ENCODE assay signal across 8 cellular contexts in the genomic region with DNA sequence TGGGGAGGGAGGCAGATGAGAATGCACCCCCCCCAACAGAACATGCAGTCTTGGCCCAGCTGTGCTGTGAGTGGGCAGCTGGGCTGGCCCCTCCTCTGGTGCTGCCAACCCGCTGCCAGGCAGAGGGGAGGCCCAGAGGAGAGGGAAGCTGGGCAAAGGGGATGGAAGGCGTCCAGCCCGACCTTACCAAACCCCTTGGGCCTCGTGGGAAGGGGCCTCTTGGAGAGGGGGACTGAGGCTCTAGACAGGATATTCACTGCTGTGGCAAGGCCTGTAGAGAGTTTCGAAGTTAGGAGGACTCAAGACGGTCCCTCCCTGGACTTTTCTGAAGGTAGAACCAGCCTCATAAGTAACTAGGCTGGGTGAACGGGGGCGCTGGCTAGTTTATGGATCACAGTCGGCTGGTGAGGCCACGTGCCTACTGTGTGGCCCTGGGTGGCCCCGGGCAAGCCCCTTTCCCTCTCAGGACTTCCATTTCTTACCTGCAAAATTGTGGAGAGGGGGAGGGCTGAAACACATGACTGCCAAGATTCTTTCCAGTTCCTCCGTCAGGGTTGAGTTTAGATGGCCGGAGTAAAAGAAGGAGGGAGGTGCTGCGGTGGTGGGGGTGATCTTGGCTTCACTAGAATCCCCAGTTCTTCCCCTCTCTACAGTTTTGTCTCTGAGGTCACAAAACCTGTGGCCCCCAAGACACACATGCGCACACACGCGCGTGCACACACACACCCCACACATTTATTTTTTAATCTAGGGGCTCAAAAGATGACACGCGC. TPM values are rescaled to one million over a fixed set of nuclear protein-coding genes. Genes with fewer than 3 reads are reported as not detected.
DNase-seq lines count a peak whose midpoint lies in the region; ATAC-seq and TF ChIP-seq lines count a peak whose summit lies in the region.

No MANE protein-coding gene starts in this region.

- H3K27ac ChIP-seq in DND-41 (ENCODE audit: low read length) (no peak overlapping the region), tibial nerve (peak overlapping the region; percentile 90 to 97 (median 94))
- peak overlapping the region; percentile 93 for H3K27ac ChIP-seq in naive thymus-derived CD4-positive, alpha-beta T cell (ENCODE audit: low read depth, low read length)

- TF ChIP-seq CTCF in DND-41 (IDR thresholded peaks at IDR 0.05; ENCODE audit: borderline replicate concordance, extremely low read depth, low read length, poor library complexity, severe bottlenecking), result no peak
- no peak for TF ChIP-seq CTCF in tibial nerve (IDR thresholded peaks at IDR 0.05)

- TF ChIP-seq EP300 in tibial nerve (IDR thresholded peaks at IDR 0.05), result peak; percentile 10 to 82

- CTCF ChIA-PET in activated CD8-positive, alpha-beta T cell treated with anti-CD3 and anti-CD28 coated beads, Interleukin-2, amount 10 ng/mL, durations not matched to agents 7 days and 5 days (lab: Charles Lee), result interaction anchor here (0.8 to 6.0 kb wide), 10 partner anchors 10 to 107 kb away, joined by 3 to 54 read pairs (median 4); a partner anchor contains a TSS
- CTCF ChIA-PET in naive thymus-derived CD4-positive, alpha-beta T cell (lab: Charles Lee), result interaction anchor here (0.6 to 2.9 kb wide), 5 partner anchors 39 to 93 kb away, joined by 3 to 20 read pairs (median 5); a partner anchor contains a TSS

- H3K4me3 Mint-ChIP-seq in activated CD8-positive, alpha-beta T cell treated with anti-CD3 and anti-CD28 coated beads, Interleukin-2, amount 10 ng/mL, durations not matched to agents 7 days and 5 days, result peak overlapping the region; percentile 89
- H3K4me3 Mint-ChIP-seq in naive thymus-derived CD4-positive, alpha-beta T cell, result peak overlapping the region; percentile 87 to 97 (median 93)

- peaks cover 19% of the 10 kb centered on the region for H3K36me3 Mint-ChIP-seq in activated CD8-positive, alpha-beta T cell treated with anti-CD3 and anti-CD28 coated beads, Interleukin-2, amount 10 ng/mL, durations not matched to agents 7 days and 5 days (ENCODE audit: low read depth)
- peaks cover 0 to 12% (median 4%) of the 10 kb centered on the region in 5 donors for H3K36me3 Mint-ChIP-seq in naive thymus-derived CD4-positive, alpha-beta T cell

- H3K27me3 Mint-ChIP-seq in activated CD8-positive, alpha-beta T cell treated with anti-CD3 and anti-CD28 coated beads, Interleukin-2, amount 10 ng/mL, durations not matched to agents 7 days and 5 days (ENCODE audit: low read depth), result no peaks in the 10 kb centered on the region
- no peaks in the 10 kb centered on the region for H3K27me3 Mint-ChIP-seq in naive thymus-derived CD4-positive, alpha-beta T cell

- H3K27ac Mint-ChIP-seq in activated CD8-positive, alpha-beta T cell treated with anti-CD3 and anti-CD28 coated beads, Interleukin-2, amount 10 ng/mL, durations not matched to agents 7 days and 5 days, result peak overlapping the region; percentile 93
- peak overlapping the region; percentile 91 to 99 (median 95) for H3K27ac Mint-ChIP-seq in naive thymus-derived CD4-positive, alpha-beta T cell

- H3K9me3 ChIP-seq in DND-41 (ENCODE audit: insufficient read depth, low read length, severe bottlenecking), result no peaks in the 10 kb centered on the region
- no peaks in the 10 kb centered on the region for H3K9me3 ChIP-seq in naive thymus-derived CD4-positive, alpha-beta T cell (ENCODE audit: control insufficient read depth in 2 of 3, low read length in 3 of 3)
- H3K9me3 ChIP-seq in tibial nerve, result no peaks in the 10 kb centered on the region

- H3K79me2 ChIP-seq in DND-41 (ENCODE audit: insufficient read depth, low read length), result no peaks in the 10 kb centered on the region

- H3K9ac ChIP-seq in DND-41 (ENCODE audit: low read depth, low read length), result peak overlapping the region; percentile 56

- H3K36me3 ChIP-seq in DND-41 (ENCODE audit: insufficient read depth, low read length) (no peaks in the 10 kb centered on the region), tibial nerve (peaks cover 0 to 24% (median 0%) of the 10 kb centered on the region in 3 donors)
- H3K36me3 ChIP-seq in naive thymus-derived CD4-positive, alpha-beta T cell (ENCODE audit: control insufficient read depth in 2 of 3, insufficient read depth in 3 of 3, low read length in 3 of 3), result peaks cover 0 to 21% (median 4%) of the 10 kb centered on the region in 3 experiments

- POLR2A ChIA-PET in activated CD8-positive, alpha-beta T cell treated with anti-CD3 and anti-CD28 coated beads, Interleukin-2, amount 10 ng/mL, durations not matched to agents 7 days and 5 days (lab: Charles Lee), result interaction anchor here (0.6 to 5.7 kb wide), 13 partner anchors 9 to 1790 kb away, joined by 3 to 69 read pairs (median 8); a partner anchor contains a TSS
- POLR2A ChIA-PET in naive thymus-derived CD4-positive, alpha-beta T cell (lab: Charles Lee), result interaction anchor here (0.7 to 9.4 kb wide), 13 partner anchors 14 to 620 kb away, joined by 3 to 193 read pairs (median 3); a partner anchor contains a TSS

- peaks cover 3% of the 10 kb centered on the region; the same call in 1 of the 2 replicates for H4K20me1 ChIP-seq in DND-41 (ENCODE audit: insufficient read depth, low read length)

- intact Hi-C loops in naive thymus-derived CD4-positive, alpha-beta T cell (cut with micrococcal nuclease), result loop anchor here (1.0 to 5.0 kb wide), 10 partner anchors 10 to 320 kb away; a partner anchor contains a TSS

- WGBS in tibial nerve, 2 donors, result 15 to 18% methylated on average over 20 of the region's 20 CpGs

- peak overlapping the region; percentile 73 for H2AFZ ChIP-seq in DND-41 (ENCODE audit: low read depth, low read length)

- peak overlapping the region; percentile 77 for H3K4me2 ChIP-seq in DND-41 (ENCODE audit: insufficient read depth, low read length)

- H3K4me3 ChIP-seq in DND-41 (ENCODE audit: low read depth in 1 of 2, low read length in 2 of 2) (peak overlapping the region; percentile 35 to 60), tibial nerve (peak overlapping the region; percentile 58 to 74 (median 68))
- peak overlapping the region; percentile 88 for H3K4me3 ChIP-seq in naive thymus-derived CD4-positive, alpha-beta T cell (ENCODE audit: low read length)

- H3K27me3 ChIP-seq in DND-41 (ENCODE audit: insufficient read depth, low read length, poor library complexity), result peaks cover 34% of the 10 kb centered on the region
- H3K27me3 ChIP-seq in naive thymus-derived CD4-positive, alpha-beta T cell (ENCODE audit: control insufficient read depth in 2 of 2, insufficient read depth in 2 of 2, low read length in 2 of 2), result no peaks in the 10 kb centered on the region
- no peaks in the 10 kb centered on the region for H3K27me3 ChIP-seq in tibial nerve

- H3K4me1 ChIP-seq in DND-41 (ENCODE audit: insufficient read depth, low read length) (peaks cover 24% of the 10 kb centered on the region), tibial nerve (peaks cover 0 to 71% (median 18%) of the 10 kb centered on the region in 4 donors)
- H3K4me1 ChIP-seq in naive thymus-derived CD4-positive, alpha-beta T cell (ENCODE audit: control insufficient read depth in 2 of 2, insufficient read depth in 2 of 2, low read length in 2 of 2), result peaks cover 18 to 24% of the 10 kb centered on the region in 2 donors

- H3K9me3 Mint-ChIP-seq in activated CD8-positive, alpha-beta T cell treated with anti-CD3 and anti-CD28 coated beads, Interleukin-2, amount 10 ng/mL, durations not matched to agents 7 days and 5 days (ENCODE audit: insufficient read depth), result no peaks in the 10 kb centered on the region
- H3K9me3 Mint-ChIP-seq in naive thymus-derived CD4-positive, alpha-beta T cell, result peaks cover 0 to 1% (median 0%) of the 10 kb centered on the region in 11 donors

- ATAC-seq in DND-41 (ENCODE audit: insufficient read depth, low read depth) (no peak), HG03354 (IDR thresholded peaks at IDR 0.05; ENCODE audit: poor library complexity, severe bottlenecking, unreplicated experiment) (peak; percentile 21), esophagus mucosa (peak; percentile 21)
- peak; percentile 24 for ATAC-seq in activated CD8-positive, alpha-beta T cell treated with anti-CD3 and anti-CD28 coated beads, Interleukin-2, amount 10 ng/mL, durations not matched to agents 7 days and 5 days
- ATAC-seq in naive thymus-derived CD4-positive, alpha-beta T cell, result peak; percentile 28

- H3K4me1 Mint-ChIP-seq in activated CD8-positive, alpha-beta T cell treated with anti-CD3 and anti-CD28 coated beads, Interleukin-2, amount 10 ng/mL, durations not matched to agents 7 days and 5 days (ENCODE audit: low read depth), result peaks cover 52% of the 10 kb centered on the region
- H3K4me1 Mint-ChIP-seq in naive thymus-derived CD4-positive, alpha-beta T cell, result peaks cover 27 to 67% (median 60%) of the 10 kb centered on the region in 7 donors

- TF ChIP-seq POLR2A in tibial nerve (IDR thresholded peaks at IDR 0.05), result peak; percentile 24 to 72

- no peak for DNase-seq in DND-41
- peak; percentile 56 for DNase-seq in activated CD8-positive, alpha-beta T cell treated with anti-CD3 and anti-CD28 coated beads, Interleukin-2, amount 10 ng/mL, durations not matched to agents 7 days and 5 days
- peak in 7 of 9 donors; percentile 33 to 62 (median 40) for DNase-seq in naive thymus-derived CD4-positive, alpha-beta T cell
- peak in 1 of 2 donors; percentile 54 for DNase-seq in tibial nerve (ENCODE audit: low spot score in 2 of 2)
- no peak for DNase-seq in NCI-H2196 (lab: John Stamatoyannopoulos, UW; ENCODE audit: unreplicated experiment)
- no peak for DNase-seq in NCI-H748 (lab: John Stamatoyannopoulos, UW; ENCODE audit: unreplicated experiment)

RNA-seq across cellular contexts. Expression of a gene that starts 0.8 kb away (rescaled TPM):
- total RNA-seq in activated CD8-positive, alpha-beta T cell treated with anti-CD3 and anti-CD28 coated beads, Interleukin-2, amount 10 ng/mL, durations not matched to agents 7 days and 5 days, result 100 to 1,000 TPM; 117 to 119 TPM
- total RNA-seq in esophagus mucosa (6.9 TPM), tibial nerve (100 to 1,000 TPM in 3 of 4 donors, 10 to 100 TPM in 1; 95.2 to 150 (median 127) TPM)
- 100 to 1,000 TPM; 111 to 162 (median 150) TPM for total RNA-seq in naive thymus-derived CD4-positive, alpha-beta T cell
- polyA plus RNA-seq in naive thymus-derived CD4-positive, alpha-beta T cell, result 100 to 1,000 TPM in 1 of 2 donors, 10 to 100 TPM in 1; 72.8 to 150 TPM

RNA-seq across cellular contexts. Expression of a gene that starts 11.3 kb away (rescaled TPM):
- 10 to 100 TPM; 92.7 to 94.4 TPM for total RNA-seq in activated CD8-positive, alpha-beta T cell treated with anti-CD3 and anti-CD28 coated beads, Interleukin-2, amount 10 ng/mL, durations not matched to agents 7 days and 5 days
- total RNA-seq in esophagus mucosa (18.1 TPM), tibial nerve (100 to 1,000 TPM in 3 of 4 donors, 10 to 100 TPM in 1; 96.8 to 117 (median 104) TPM)
- total RNA-seq in naive thymus-derived CD4-positive, alpha-beta T cell, result 100 to 1,000 TPM; 143 to 192 (median 183) TPM
- polyA plus RNA-seq in naive thymus-derived CD4-positive, alpha-beta T cell, result 100 to 1,000 TPM in 1 of 2 donors, 10 to 100 TPM in 1; 98.0 to 135 TPM

Comparison
In these comparisons a context has a peak if more than half of its experiments do, and no peak if none do; other contexts are left out.
1. DNase-seq: peak in activated CD8-positive, alpha-beta T cell treated with anti-CD3 and anti-CD28 coated beads, Interleukin-2, amount 10 ng/mL, durations not matched to agents 7 days and 5 days (single experiment) and naive thymus-derived CD4-positive, alpha-beta T cell (7 of 9); none in DND-41 (single experiment), NCI-H2196 (single experiment) and NCI-H748 (single experiment).
2. RNA of a gene that starts 0.8 kb away (total RNA-seq): 111 to 162 TPM in naive thymus-derived CD4-positive, alpha-beta T cell, 95.2 to 150 TPM in tibial nerve and 117 to 119 TPM in activated CD8-positive, alpha-beta T cell treated with anti-CD3 and anti-CD28 coated beads, Interleukin-2, amount 10 ng/mL, durations not matched to agents 7 days and 5 days; 6.9 TPM in esophagus mucosa (single experiment); every median in the first group is over 10 times any median in the second.
3. Peak in every context shown above with its lines, with median percentiles within 50 percentile points of each other: H3K4me3 ChIP-seq.